ENCODE assay signal across 24 cellular contexts in the genomic region with DNA sequence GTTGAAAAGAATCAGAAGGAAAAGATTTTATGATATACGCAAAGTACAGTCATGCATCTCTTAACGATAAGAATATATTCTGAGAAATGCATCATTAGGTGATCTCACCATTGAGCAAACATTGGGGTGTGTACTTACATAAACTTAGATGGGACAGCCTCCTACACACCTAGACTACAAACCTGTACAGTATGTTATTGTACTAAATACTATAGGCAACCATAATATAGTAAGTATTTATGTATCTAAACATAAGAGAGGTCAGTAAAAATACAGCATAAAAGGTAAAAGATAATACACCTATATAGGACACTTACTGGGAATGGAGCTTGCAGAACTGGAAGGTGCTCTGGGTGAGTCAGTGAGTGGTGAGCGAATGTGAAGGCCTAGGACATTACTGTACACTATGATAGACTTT.
DNase-seq lines count a peak whose midpoint lies in the region; ATAC-seq, FAIRE-seq and TF ChIP-seq lines count a peak whose summit lies in the region.
"Had no signal": no experiment of that assay in that cellular context is flagged by ENCODE, and none has a peak within 500 bp of the region (broad histone marks: within the 10 kb centered on the region; RNA-seq: fewer than 3 reads in every experiment).

No MANE protein-coding gene starts in this region.

- no peaks in the 10 kb centered on the region for H3K36me3 Mint-ChIP-seq in astrocyte (ENCODE audit: low read depth, unreplicated experiment)
- H3K36me3 Mint-ChIP-seq: activated naive CD8-positive, alpha-beta T cell treated with anti-CD3 and anti-CD28 coated beads, Interleukin-2, amount 10 ng/mL, durations not matched to agents 7 days and 5 days; immature natural killer cell; natural killer cell treated with Interleukin-12 subunit alpha and Interleukin-12 subunit beta and Interleukin-15 and Interleukin-18, amount 100 ng/mL, for 72 hours had no signal

- H3K9me3 ChIP-seq in astrocyte (ENCODE audit: insufficient read depth, low read depth, low read length) (no peaks in the 10 kb centered on the region), esophagus muscularis mucosa (no peaks in the 10 kb centered on the region)
- H3K9me3 ChIP-seq: psoas muscle, thoracic aorta had no signal

- no peak overlapping the region for H2AFZ ChIP-seq in astrocyte (ENCODE audit: low read depth, low read length)

- H3K27ac ChIP-seq in 22Rv1 = peak overlapping the region; percentile 58
- no peak overlapping the region for H3K27ac ChIP-seq in astrocyte (ENCODE audit: low read depth, low read length)
- H3K27ac ChIP-seq in esophagus muscularis mucosa (replicated peaks in 1 of 4) = no peak overlapping the region
- H3K27ac ChIP-seq: C4-2B, psoas muscle, SK-N-MC, thoracic aorta had no signal

- H3K4me3 Mint-ChIP-seq in astrocyte (ENCODE audit: unreplicated experiment) = no peak overlapping the region
- H3K4me3 Mint-ChIP-seq: activated naive CD8-positive, alpha-beta T cell treated with anti-CD3 and anti-CD28 coated beads, Interleukin-2, amount 10 ng/mL, durations not matched to agents 7 days and 5 days; activated T-helper 17 cell treated with anti-CD3 and anti-CD28 coated beads, Interleukin-2, amount 50 U/mL, for 72 hours; immature natural killer cell; natural killer cell treated with Interleukin-12 subunit alpha and Interleukin-12 subunit beta and Interleukin-15 and Interleukin-18, amount 100 ng/mL, for 72 hours had no signal

- H3K4me1 ChIP-seq in astrocyte (ENCODE audit: insufficient read depth, low read length) (peaks cover 24% of the 10 kb centered on the region), esophagus muscularis mucosa (peaks cover 7 to 17% (median 14%) of the 10 kb centered on the region in 4 donors)

- intact Hi-C loops in esophagus muscularis mucosa (cut with DNase I) = no loop called here

- no peaks in the 10 kb centered on the region for H3K79me2 ChIP-seq in astrocyte (ENCODE audit: insufficient read depth, low read length)

- no peak for ATAC-seq in HG02623 (IDR thresholded peaks at IDR 0.05; ENCODE audit: unreplicated experiment)
- ATAC-seq in HG02759 (IDR thresholded peaks at IDR 0.05; ENCODE audit: unreplicated experiment) = no peak
- ATAC-seq: activated T-helper 17 cell treated with anti-CD3 and anti-CD28 coated beads, Interleukin-2, amount 50 U/mL, for 72 hours; natural killer cell treated with Interleukin-12 subunit alpha and Interleukin-12 subunit beta and Interleukin-15 and Interleukin-18, amount 100 ng/mL, for 72 hours; psoas muscle had no signal

- peak overlapping the region; percentile 13 for H3K4me2 ChIP-seq in astrocyte (ENCODE audit: low read length)

- no peak overlapping the region for H3K27ac Mint-ChIP-seq in astrocyte (ENCODE audit: unreplicated experiment)
- H3K27ac Mint-ChIP-seq: activated naive CD8-positive, alpha-beta T cell treated with anti-CD3 and anti-CD28 coated beads, Interleukin-2, amount 10 ng/mL, durations not matched to agents 7 days and 5 days; activated T-helper 17 cell treated with anti-CD3 and anti-CD28 coated beads, Interleukin-2, amount 50 U/mL, for 72 hours; immature natural killer cell; natural killer cell treated with Interleukin-12 subunit alpha and Interleukin-12 subunit beta and Interleukin-15 and Interleukin-18, amount 100 ng/mL, for 72 hours had no signal

- H3K9ac ChIP-seq in astrocyte (ENCODE audit: low read length) = no peak overlapping the region

- no peaks in the 10 kb centered on the region for H4K20me1 ChIP-seq in astrocyte (ENCODE audit: insufficient read depth, low read length)

- WGBS in esophagus muscularis mucosa = 92% methylated on average over 3 of the region's 3 CpGs

- H3K27me3 Mint-ChIP-seq in astrocyte (ENCODE audit: low read depth, unreplicated experiment) = no peaks in the 10 kb centered on the region
- H3K27me3 Mint-ChIP-seq: activated T-helper 17 cell treated with anti-CD3 and anti-CD28 coated beads, Interleukin-2, amount 50 U/mL, for 72 hours; natural killer cell treated with Interleukin-12 subunit alpha and Interleukin-12 subunit beta and Interleukin-15 and Interleukin-18, amount 100 ng/mL, for 72 hours had no signal

- FAIRE-seq in astrocyte (lab: Jason Lieb, UNC) = no peak

- no peak for TF ChIP-seq POLR2A in esophagus muscularis mucosa (IDR thresholded peaks at IDR 0.05; ENCODE audit: low read depth)

- no peak overlapping the region for H3K4me3 ChIP-seq in astrocyte (ENCODE audit: insufficient read depth, low read depth, low read length)
- H3K4me3 ChIP-seq in esophagus muscularis mucosa = no peak overlapping the region
- H3K4me3 ChIP-seq: psoas muscle, SK-N-MC, thoracic aorta had no signal

- H3K27me3 ChIP-seq in astrocyte (ENCODE audit: insufficient read depth, low read length) = no peaks in the 10 kb centered on the region
- no peaks in the 10 kb centered on the region for H3K27me3 ChIP-seq in esophagus muscularis mucosa

- TF ChIP-seq EP300 in esophagus muscularis mucosa (IDR thresholded peaks at IDR 0.05) = no peak

- H3K9me3 Mint-ChIP-seq in astrocyte (ENCODE audit: unreplicated experiment) = peaks cover 3% of the 10 kb centered on the region
- H3K9me3 Mint-ChIP-seq: activated T-helper 17 cell treated with anti-CD3 and anti-CD28 coated beads, Interleukin-2, amount 50 U/mL, for 72 hours; natural killer cell treated with Interleukin-12 subunit alpha and Interleukin-12 subunit beta and Interleukin-15 and Interleukin-18, amount 100 ng/mL, for 72 hours had no signal

- H3K36me3 ChIP-seq in astrocyte (ENCODE audit: insufficient read depth, low read length) (no peaks in the 10 kb centered on the region), esophagus muscularis mucosa (no peaks in the 10 kb centered on the region)
- H3K36me3 ChIP-seq: thoracic aorta had no signal

- DNase-seq in HPDE6-E6E7 (ENCODE audit: extremely low spot score) = peak; percentile 15
- peak; percentile 44 for DNase-seq in astrocyte (ENCODE audit: low read depth)
- peak; percentile 66 for DNase-seq in kidney tubule cell (ENCODE audit: low spot score)
- no peak for DNase-seq in foreskin melanocyte
- no peak for DNase-seq in esophagus muscularis mucosa (ENCODE audit: extremely low spot score)
- DNase-seq: activated CD4-positive, CD25-positive, alpha-beta regulatory T cell treated with anti-CD3 and anti-CD28 coated beads, Interleukin-2, amount 50 U/mL, for 72 hours; activated naive CD8-positive, alpha-beta T cell treated with anti-CD3 and anti-CD28 coated beads, Interleukin-2, amount 10 ng/mL, durations not matched to agents 7 days and 5 days; DMS79 treated with DMSO at 0.1 percent for 48 hours; GOT3; head of caudate nucleus; immature natural killer cell; mesendoderm; MV-4-11; NCI-H1930; NCI-H526; psoas muscle had no signal

- no peak for TF ChIP-seq CTCF in 22Rv1 (IDR thresholded peaks at IDR 0.05)
- no peak for TF ChIP-seq CTCF in astrocyte (IDR thresholded peaks at IDR 0.05; ENCODE audit: insufficient read depth, low read depth, low read length)
- TF ChIP-seq CTCF in esophagus muscularis mucosa (IDR thresholded peaks at IDR 0.05) = no peak

- H3K4me1 Mint-ChIP-seq in astrocyte (ENCODE audit: low read depth, unreplicated experiment) = peaks cover 35% of the 10 kb centered on the region
- H3K4me1 Mint-ChIP-seq: activated naive CD8-positive, alpha-beta T cell treated with anti-CD3 and anti-CD28 coated beads, Interleukin-2, amount 10 ng/mL, durations not matched to agents 7 days and 5 days; activated T-helper 17 cell treated with anti-CD3 and anti-CD28 coated beads, Interleukin-2, amount 50 U/mL, for 72 hours; immature natural killer cell had no signal

Comparison
In these comparisons a context has a peak if more than half of its experiments do, and no peak if none do; other contexts are left out.
1. DNase-seq: peak in HPDE6-E6E7 (single experiment), astrocyte (single experiment) and kidney tubule cell (single experiment); none in foreskin melanocyte (single experiment) and esophagus muscularis mucosa (single experiment).